8 cellular contexts compared by ENCODE assay signal in the genomic region with DNA sequence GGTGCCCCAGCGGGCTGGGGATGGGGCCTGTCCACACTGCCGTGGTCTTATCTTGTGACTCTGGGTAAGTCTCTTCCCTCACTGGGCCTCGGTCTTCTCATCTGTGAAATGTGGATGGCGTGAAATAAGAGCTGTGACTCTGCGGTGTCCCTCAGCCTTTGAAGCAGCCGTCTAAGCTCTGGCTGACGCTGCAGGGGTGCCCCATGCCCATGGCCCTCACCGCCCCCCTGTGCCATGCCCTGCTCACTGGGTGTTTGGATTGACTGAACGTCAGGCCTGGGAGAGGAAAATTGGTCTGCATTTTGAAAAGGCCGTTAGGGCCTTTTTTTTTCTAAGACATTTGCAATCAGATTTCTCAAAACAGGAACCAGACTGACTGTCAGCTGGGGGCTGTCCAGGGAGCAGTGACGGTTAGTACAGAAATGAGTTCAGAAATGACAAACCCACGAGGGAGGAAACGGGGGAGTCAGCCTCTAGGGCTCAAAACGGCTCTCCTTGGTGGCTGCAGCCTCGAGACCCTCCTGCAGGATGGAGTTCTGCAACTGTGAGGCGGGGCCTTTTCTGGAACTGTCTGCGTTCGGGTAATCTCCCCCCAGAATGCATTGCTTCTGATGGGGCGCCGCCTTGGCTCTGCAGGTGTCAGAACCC. TPM values are rescaled to one million over a fixed set of nuclear protein-coding genes. Genes with fewer than 3 reads are reported as not detected.
A peak's percentile ranks its signal among the peaks of the same experiment; 100 is the strongest.
DNase-seq lines count a peak whose midpoint lies in the region; ATAC-seq and TF ChIP-seq lines count a peak whose summit lies in the region.

No MANE protein-coding gene starts in this region.

- CTCF ChIA-PET in OCI-LY7 (lab: Charles Lee; ENCODE audit: unreplicated experiment) = interaction anchor here (0.5 to 1.1 kb wide), 2 partner anchors 9 to 141 kb away, joined by 3 to 6 read pairs; no protein-coding TSS in a partner anchor

- H4K20me1 ChIP-seq in OCI-LY7 (ENCODE audit: insufficient read depth, low read length) = peaks cover 7% of the 10 kb centered on the region; the same call in 1 of the 2 replicates

- TF ChIP-seq CTCF in AG10803 (conservative IDR thresholded peaks at IDR 0.05; ENCODE audit: low read length) (no peak), OCI-LY7 (conservative IDR thresholded peaks at IDR 0.05; ENCODE audit: low read length) (no peak), ascending aorta (IDR thresholded peaks at IDR 0.05) (no peak), lower lobe of right lung (IDR thresholded peaks at IDR 0.05) (no peak)

- no peak overlapping the region for H2AFZ ChIP-seq in OCI-LY7 (ENCODE audit: low read length)

- H3K4me3 ChIP-seq in AG10803 (ENCODE audit: low read length) (peak overlapping the region; percentile 79), OCI-LY7 (ENCODE audit: low read depth, low read length, poor library complexity, severe bottlenecking) (peak overlapping the region; percentile 87), ascending aorta (peak overlapping the region; percentile 87 to 99), lower lobe of right lung (peak overlapping the region; percentile 90)

- no peaks in the 10 kb centered on the region for H3K9me3 ChIP-seq in OCI-LY7 (ENCODE audit: low read length)
- no peaks in the 10 kb centered on the region for H3K9me3 ChIP-seq in ascending aorta
- H3K9me3 ChIP-seq in lower lobe of right lung = no peaks in the 10 kb centered on the region

- no TSS peak for BruUV-seq in OCI-LY7 (replicated peaks; lab: Mats Ljungman, UMichigan)

- H3K27ac ChIP-seq in OCI-LY7 (ENCODE audit: low read depth, low read length, poor library complexity, severe bottlenecking) (peak overlapping the region; percentile 98), ascending aorta (peak overlapping the region; percentile 85 to 91), lower lobe of right lung (peak overlapping the region; percentile 93), substantia nigra (ENCODE audit: low read depth, low read length, poor library complexity, severe bottlenecking) (peak overlapping the region; percentile 84)

- H3K36me3 ChIP-seq in OCI-LY7 (ENCODE audit: insufficient read depth, low read length) (peaks cover 63% of the 10 kb centered on the region), ascending aorta (no peaks in the 10 kb centered on the region), lower lobe of right lung (peaks cover 23% of the 10 kb centered on the region)

- peak; percentile 33 for ATAC-seq in GM21423 (IDR thresholded peaks at IDR 0.05; ENCODE audit: unreplicated experiment)
- peak in 1 of 2 donors; percentile 18 for ATAC-seq in lower lobe of right lung
- ATAC-seq in HG03442 (IDR thresholded peaks at IDR 0.05; ENCODE audit: unreplicated experiment) = no peak

- POLR2A ChIA-PET in OCI-LY7 (lab: Charles Lee) = interaction anchor here (0.7 to 2.4 kb wide), 2 partner anchors 9 to 84 kb away, joined by 3 to 10 read pairs; no protein-coding TSS in a partner anchor

- intact Hi-C loops in OCI-LY7 (cut with micrococcal nuclease; ENCODE audit: unreplicated experiment) = loop anchor here (1.0 to 5.0 kb wide), 4 partner anchors 9 to 379 kb away; a partner anchor contains a TSS
- intact Hi-C loops in ascending aorta (cut with DNase I) = loop anchor here (5.0 kb wide), 1 partner anchor 239 kb away; a partner anchor contains a TSS
- intact Hi-C loops in lower lobe of right lung (cut with DNase I) = loop anchor here (10.0 kb wide), 1 partner anchor 47 kb away; no protein-coding TSS in a partner anchor

- H3K9me2 ChIP-seq in OCI-LY7 (ENCODE audit: insufficient read depth, low read length) = no peaks in the 10 kb centered on the region

- peak overlapping the region; percentile 97 for H3K4me2 ChIP-seq in OCI-LY7 (ENCODE audit: low read length)

- H3K79me2 ChIP-seq in OCI-LY7 (ENCODE audit: insufficient read depth, low read depth, low read length) = peaks cover 65% of the 10 kb centered on the region

- H3K27me3 ChIP-seq in ascending aorta (no peaks in the 10 kb centered on the region), lower lobe of right lung (ENCODE audit: low read depth) (no peaks in the 10 kb centered on the region)

- DNase-seq in AG10803 (ENCODE audit: low read depth) (no peak), OCI-LY7 (ENCODE audit: low spot score) (peak; percentile 92), ascending aorta (ENCODE audit: low spot score in 2 of 2) (peak in 1 of 2 donors; percentile 67), lower lobe of right lung (peak; percentile 65), substantia nigra (lab: John Stamatoyannopoulos, UW) (peak in 3 of 49 donors; percentile 23 to 29 (median 25)), NCI-H2227 treated with DMSO at 0.1 percent for 48 hours (lab: John Stamatoyannopoulos, UW) (no peak)

- H3K4me1 ChIP-seq in OCI-LY7 (ENCODE audit: insufficient read depth, low read length, poor library complexity, severe bottlenecking) = peaks cover 86% of the 10 kb centered on the region
- H3K4me1 ChIP-seq in ascending aorta = peaks cover 50 to 53% of the 10 kb centered on the region in 2 donors
- H3K4me1 ChIP-seq in lower lobe of right lung = peaks cover 69% of the 10 kb centered on the region

RNA-seq across cellular contexts. Expression of a gene that starts 1.9 kb away (rescaled TPM):
- total RNA-seq in OCI-LY7 (2014; rRNA removed; shearing (Covaris generic)) = 379 and 397 TPM in 2 replicates
- 280 and 373 TPM in 2 replicates for total RNA-seq in OCI-LY7 (2022)
- 65.3 TPM for total RNA-seq in ascending aorta
- 101 TPM for total RNA-seq in lower lobe of right lung

RNA-seq across cellular contexts. Expression of a gene that starts 20.9 kb away (rescaled TPM):
- total RNA-seq in OCI-LY7 (2014; rRNA removed; shearing (Covaris generic)) = 101 and 136 TPM in 2 replicates
- 119 and 136 TPM in 2 replicates for total RNA-seq in OCI-LY7 (2022)
- 54.7 TPM for total RNA-seq in ascending aorta
- total RNA-seq in lower lobe of right lung = 66.9 TPM

RNA-seq across cellular contexts. Expression of a gene that starts 35.2 kb away (rescaled TPM):
- 8.4 and 9.2 TPM in 2 replicates for total RNA-seq in OCI-LY7 (2014; rRNA removed; shearing (Covaris generic))
- total RNA-seq in OCI-LY7 (2022) (18.5 and 22.0 TPM in 2 replicates), ascending aorta (30.9 TPM), lower lobe of right lung (37.7 TPM)

Comparison
In these comparisons a context has a peak if more than half of its experiments do, and no peak if none do; other contexts are left out.
1. DNase-seq: peak in OCI-LY7 (single experiment) and lower lobe of right lung (single experiment); none in AG10803 (single experiment) and NCI-H2227 treated with DMSO at 0.1 percent for 48 hours (single experiment).
2. Peak in every context shown above with its lines, with median percentiles within 50 percentile points of each other: H3K4me3 ChIP-seq and H3K27ac ChIP-seq.